In the genomic region with DNA sequence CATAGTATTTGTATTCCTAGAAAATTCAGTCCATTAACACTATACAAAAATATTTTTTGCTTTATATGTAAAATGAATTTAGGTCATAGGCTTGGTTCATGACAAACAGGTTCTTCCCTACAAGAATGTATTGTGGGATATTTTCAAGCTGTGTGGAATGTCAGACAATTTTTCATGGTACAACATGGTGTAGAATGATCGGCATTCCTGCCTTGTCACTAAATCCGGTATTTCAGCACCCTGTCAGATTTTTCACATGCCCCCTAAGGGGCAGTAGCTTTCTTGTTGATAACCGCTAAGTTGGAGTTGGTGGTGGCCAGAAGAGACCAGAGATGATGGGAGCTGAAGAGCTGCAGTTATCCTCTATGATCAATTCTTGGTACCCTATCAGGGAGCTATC, we compare ENCODE assay signal across 25 cellular contexts.
"Had no signal": no experiment of that assay in that cellular context is flagged by ENCODE, and none has a peak within 500 bp of the region (broad histone marks: within the 10 kb centered on the region; RNA-seq: fewer than 3 reads in every experiment).

No MANE protein-coding gene starts in this region.

- H3K4me3 ChIP-seq: stomach, suprapubic skin, testis, thoracic aorta, thyroid gland, tibial artery, tibial nerve, transverse colon, upper lobe of left lung, upper lobe of right lung, uterus, vagina had no signal

- H3K4me1 ChIP-seq: stomach, suprapubic skin, testis, thyroid gland, tibial artery, tibial nerve, transverse colon, upper lobe of left lung, upper lobe of right lung, uterus, vagina had no signal

- DNase-seq: stimulated activated CD4-positive, alpha-beta T cell treated with anti-CD3 and anti-CD28 coated beads, Interleukin-2, amount 100 ng/mL, for 48 hours; stimulated activated CD4-positive, alpha-beta T cell treated with anti-CD3 and anti-CD28 coated beads, Interleukin-4, amount 100 ng/mL, for 1 hour; stimulated activated CD4-positive, alpha-beta T cell treated with anti-CD3 and anti-CD28 coated beads, Interleukin-4, amount 100 ng/mL, for 24 hours; stimulated activated CD4-positive, alpha-beta T cell treated with anti-CD3 and anti-CD28 coated beads, Interleukin-4, amount 100 ng/mL, for 4 hours; stimulated activated CD8-positive, alpha-beta memory T cell treated with anti-CD3 and anti-CD28 coated beads, Interleukin-4, amount 100 ng/mL, for 48 hours; stimulated activated naive B cell treated with anti-CD40 and anti-IgM and Interleukin-4, amounts not matched to agents 10 μg/mL and 1 μg/mL and 100 μg/mL, for 72 hours; stimulated activated naive CD4-positive, alpha-beta T cell; stimulated activated naive CD4-positive, alpha-beta T cell treated with Interleukin-2 at 50 U/mL for 16 hours; stimulated activated naive CD8-positive, alpha-beta T cell treated with anti-CD3 and anti-CD28 coated beads, Interleukin-15, amount 100 ng/mL, for 72 hours; stimulated activated naive CD8-positive, alpha-beta T cell treated with anti-CD3 and anti-CD28 coated beads, Interleukin-15, Interleukin-2, amounts not matched to agents 100 U/mL and 50 U/mL, for 24 hours; stomach; substantia nigra; testis; thyroid gland; tibial artery; transverse colon; upper lobe of left lung; upper lobe of right lung; uterus had no signal

- H3K27me3 ChIP-seq: stomach, suprapubic skin, testis, thyroid gland, tibial artery, tibial nerve, transverse colon, upper lobe of left lung, upper lobe of right lung, uterus, vagina had no signal

- H3K27ac ChIP-seq: stomach, suprapubic skin, testis, thoracic aorta, thyroid gland, tibial artery, tibial nerve, transverse colon, upper lobe of left lung, upper lobe of right lung, uterus, vagina had no signal

- H3K9me3 ChIP-seq: stomach, suprapubic skin, testis, thoracic aorta, thyroid gland, tibial artery, transverse colon, upper lobe of left lung, upper lobe of right lung, uterus, vagina had no signal

- H3K36me3 ChIP-seq: stomach, suprapubic skin, thoracic aorta, thyroid gland, tibial artery, tibial nerve, transverse colon, upper lobe of left lung, upper lobe of right lung, uterus, vagina had no signal

- ATAC-seq: stimulated activated effector memory CD8-positive, alpha-beta T cell treated with anti-CD3 and anti-CD28 coated beads, Interleukin-12 subunit alpha, Interleukin-12 subunit beta, amount 100 ng/mL, for 72 hours; stimulated activated memory B cell treated with anti-CD40 and anti-IgM and Interleukin-4, amounts not matched to agents 10 μg/mL and 1 μg/mL and 100 μg/mL, for 72 hours; stimulated activated naive B cell treated with anti-CD40 and anti-IgM and Interleukin-4, amounts not matched to agents 10 μg/mL and 1 μg/mL and 100 μg/mL, for 72 hours; stimulated activated naive CD8-positive, alpha-beta T cell treated with anti-CD3 and anti-CD28 coated beads, Interleukin-15, amount 100 ng/mL, for 72 hours; stimulated activated naive CD8-positive, alpha-beta T cell treated with anti-CD3 and anti-CD28 coated beads, Interleukin-15, Interleukin-2, amounts not matched to agents 100 U/mL and 50 U/mL, for 24 hours; upper lobe of right lung had no signal
